Comparison of ENCODE assay signal across 31 cellular contexts in genomic region chr3:48568476-48568875, GRCh38. TPM values are rescaled to one million over a fixed set of nuclear protein-coding genes. Genes with fewer than 3 reads are reported as not detected.
"Had no signal": no experiment of that assay in that cellular context is flagged by ENCODE, and none has a peak within 500 bp of the region (broad histone marks: within the 10 kb centered on the region; RNA-seq: fewer than 3 reads in every experiment).

No MANE protein-coding gene starts in this region.

- DNase-seq: dermis blood vessel endothelial cell; dorsolateral prefrontal cortex; effector CD4-positive, alpha-beta T cell; effector memory CD4-positive, alpha-beta T cell; erythroblast; esophagus squamous epithelium; foreskin fibroblast; foreskin melanocyte; gastrocnemius medialis; glutamatergic neuron; head of caudate nucleus; heart right ventricle; hippocampal formation; left cardiac atrium; left ventricle myocardium superior; lower lobe of right lung; mesendoderm; midbrain had no signal

- H3K4me1 ChIP-seq: gastrocnemius medialis had no signal

- H3K27ac ChIP-seq: coronary artery, dorsolateral prefrontal cortex, epithelial cell of prostate, esophagus squamous epithelium, gastrocnemius medialis, heart right ventricle, left lung, lower lobe of right lung had no signal

- H3K36me3 ChIP-seq: left lung, lower lobe of right lung had no signal

- ATAC-seq: esophagus mucosa, gastrocnemius medialis, heart right ventricle, left cardiac atrium, left lung, left ventricle myocardium superior, lower lobe of right lung had no signal

- H3K9me3 ChIP-seq: esophagus squamous epithelium, gastrocnemius medialis, heart right ventricle, left lung, lower lobe of right lung had no signal

- H3K4me3 ChIP-seq: coronary artery, dorsolateral prefrontal cortex, esophagus squamous epithelium, gastrocnemius medialis, heart right ventricle, left lung, lower lobe of right lung had no signal

- H3K27me3 ChIP-seq: dorsolateral prefrontal cortex, esophagus squamous epithelium, gastrocnemius medialis, heart right ventricle, left lung had no signal

- FAIRE-seq: colon, endothelial cell of umbilical vein, islet of Langerhans, keratinocyte had no signal

RNA-seq across cellular contexts. Expression of gene UCN2, which starts 4.9 kb away (rescaled TPM):
- total RNA-seq: dermis blood vessel endothelial cell, endothelial cell of umbilical vein, gastrocnemius medialis, left cardiac atrium, lung microvascular endothelial cell, mucosa of gallbladder had no signal

RNA-seq across cellular contexts. Expression of gene TMEM89, which starts 53.1 kb away (rescaled TPM):
- total RNA-seq: dermis blood vessel endothelial cell, dorsolateral prefrontal cortex, endothelial cell of umbilical vein, esophagus mucosa, esophagus squamous epithelium, gastrocnemius medialis, glomerular endothelial cell, heart right ventricle, kidney epithelial cell, left cardiac atrium, left lung, left ventricle myocardium superior, lower leg skin, lower lobe of right lung, lung microvascular endothelial cell, mucosa of gallbladder had no signal
- polyA plus RNA-seq: endothelial cell of umbilical vein, heart right ventricle, keratinocyte had no signal
